ENCODE assay signal across 1 cellular context in genomic region chr10:73879296-73880173, GRCh38.
TF ChIP-seq lines count a peak whose summit lies in the region.

No MANE protein-coding gene starts in this region.

TF ChIP-seq in K562, 482 proteins besides CTCF, POLR2A, EP300 and RAD21 (continued from another document and continues in another):
- 0 out of 4 replicates have a peak, but pooled peaks of 1 of the 2 experiments have one; percentile 49 for TF ChIP-seq UBTF (IDR thresholded peaks at IDR 0.05; ENCODE audit: borderline replicate concordance in 1 of 2, low read depth in 2 of 2, low read length in 2 of 2)
- TF ChIP-seq RFX5 (IDR thresholded peaks at IDR 0.05; ENCODE audit: low read depth, low read length): peak; percentile 55; the same call in 1 of the 2 replicates
- no peak for TF ChIP-seq ZNF57 (CRISPR knock-in tag; IDR thresholded peaks at IDR 0.05)
- no peak for TF ChIP-seq KLF10 (CRISPR knock-in tag; IDR thresholded peaks at IDR 0.05)
- no peak for TF ChIP-seq RBFOX2 (IDR thresholded peaks at IDR 0.05; ENCODE audit: low read depth, low read length)
- TF ChIP-seq EP400 (IDR thresholded peaks at IDR 0.05): peak; percentile 73; the same call in 1 of the 2 replicates
- TF ChIP-seq ZNF174 (CRISPR knock-in tag; IDR thresholded peaks at IDR 0.05): no peak
- no peak for TF ChIP-seq RERE (CRISPR knock-in tag; IDR thresholded peaks at IDR 0.05; ENCODE audit: borderline replicate concordance)
- TF ChIP-seq RBM15 (IDR thresholded peaks at IDR 0.05; ENCODE audit: insufficient read depth, low read length): no peak
- TF ChIP-seq DACH1 (IDR thresholded peaks at IDR 0.05; ENCODE audit: partially characterized antibody): no peak
- TF ChIP-seq FOXK2 (conservative IDR thresholded peaks at IDR 0.05 in 1 of 2, IDR thresholded peaks at IDR 0.05 in 1 of 2; ENCODE audit: low read depth in 2 of 2): peak; percentile 74 to 81; a peak in 3 of 4 replicates
- TF ChIP-seq NFRKB (IDR thresholded peaks at IDR 0.05; ENCODE audit: low read depth): no peak
- no peak for TF ChIP-seq KAT7 (CRISPR knock-in tag; IDR thresholded peaks at IDR 0.05; ENCODE audit: borderline replicate concordance)
- TF ChIP-seq HDAC1 (IDR thresholded peaks at IDR 0.05): peak in 1 of 2 experiments; percentile 93; a peak in 2 of 4 replicates
- no peak for TF ChIP-seq ZNF512 (tag; IDR thresholded peaks at IDR 0.05)
- TF ChIP-seq GABPA (tag; conservative IDR thresholded peaks at IDR 0.05; ENCODE audit: low read depth): peak; percentile 67; the same call in 1 of the 2 replicates
- no peak for TF ChIP-seq CBX8 (IDR thresholded peaks at IDR 0.05; ENCODE audit: borderline replicate concordance, extremely low read depth, low read depth, low read length, poor library complexity, severe bottlenecking)
- no peak for TF ChIP-seq ZNF224 (CRISPR knock-in tag; IDR thresholded peaks at IDR 0.05)
- TF ChIP-seq CTBP1 (IDR thresholded peaks at IDR 0.05; ENCODE audit: borderline replicate concordance): peak; percentile 98
- TF ChIP-seq TRIM25 (IDR thresholded peaks at IDR 0.05; ENCODE audit: borderline replicate concordance): peak; percentile 16; the same call in 1 of the 2 replicates
- no peak for TF ChIP-seq BRF2 (IDR thresholded peaks at IDR 0.05; ENCODE audit: borderline replicate concordance, insufficient read depth, insufficient read length)
- no peak for TF ChIP-seq RFX1 (IDR thresholded peaks at IDR 0.05)
- TF ChIP-seq ZNF583 (CRISPR knock-in tag; IDR thresholded peaks at IDR 0.05): no peak
- no peak for TF ChIP-seq ZNF449 (CRISPR knock-in tag; IDR thresholded peaks at IDR 0.05)
- peak in 1 of 2 experiments; percentile 61 for TF ChIP-seq AFF1 (IDR thresholded peaks at IDR 0.05; ENCODE audit: low read depth in 1 of 2, partially characterized antibody in 2 of 2)
- TF ChIP-seq TOE1 (IDR thresholded peaks at IDR 0.05; ENCODE audit: borderline replicate concordance): peak; percentile 69
- TF ChIP-seq TOE1 (CRISPR knock-in tag; IDR thresholded peaks at IDR 0.05; ENCODE audit: borderline replicate concordance, low read depth): 0 out of 2 replicates have a peak, but pooled peaks have one; percentile 29
- no peak for TF ChIP-seq HINFP (tag; conservative IDR thresholded peaks at IDR 0.05; ENCODE audit: low read depth)
- TF ChIP-seq KLF16 (IDR thresholded peaks at IDR 0.05): peak; percentile 67
- TF ChIP-seq TAF15 (IDR thresholded peaks at IDR 0.05; ENCODE audit: low read depth, low read length): no peak
- no peak for TF ChIP-seq XRCC3 (IDR thresholded peaks at IDR 0.05)
- TF ChIP-seq LCOR (CRISPR knock-in tag; IDR thresholded peaks at IDR 0.05): peak; percentile 73
- TF ChIP-seq ZNF184 (CRISPR knock-in tag; IDR thresholded peaks at IDR 0.05): no peak
- TF ChIP-seq CSDE1 (IDR thresholded peaks at IDR 0.05): no peak; a peak in 1 of 4 replicates
- no peak for TF ChIP-seq RUNX1 (IDR thresholded peaks at IDR 0.05; ENCODE audit: low read depth)
- no peak for TF ChIP-seq ZNF282 (CRISPR knock-in tag; IDR thresholded peaks at IDR 0.05)
- no peak for TF ChIP-seq U2AF1 (optimal IDR thresholded peaks at IDR 0.05; ENCODE audit: low read depth, low read length)
- no peak for TF ChIP-seq NR2C1 (IDR thresholded peaks at IDR 0.05)
- TF ChIP-seq NR2C1 (tag; IDR thresholded peaks at IDR 0.05): 0 out of 2 replicates have a peak, but pooled peaks have one; percentile 14
- no peak for TF ChIP-seq GTF2A2 (tag; IDR thresholded peaks at IDR 0.05)
- no peak for TF ChIP-seq SP2 (IDR thresholded peaks at IDR 0.05; ENCODE audit: extremely low read depth, low read depth, low read length, poor library complexity, severe bottlenecking)
- TF ChIP-seq GATAD2A (IDR thresholded peaks at IDR 0.05): no peak
- peak in 1 of 2 experiments; percentile 66; a peak in 2 of 4 replicates for TF ChIP-seq KDM1A (IDR thresholded peaks at IDR 0.05)
- 0 out of 2 replicates have a peak, but pooled peaks have one; percentile 16 for TF ChIP-seq HES1 (IDR thresholded peaks at IDR 0.05; ENCODE audit: low read depth)
- TF ChIP-seq SP1 (CRISPR knock-in tag; IDR thresholded peaks at IDR 0.05): peak; percentile 75
